ENCODE assay signal across 8 cellular contexts in genomic region chr22:30695351-30695762, GRCh38. TPM values are rescaled to one million over a fixed set of nuclear protein-coding genes. Genes with fewer than 3 reads are reported as not detected.
A peak's percentile ranks its signal among the peaks of the same experiment; 100 is the strongest.
DNase-seq lines count a peak whose midpoint lies in the region; ATAC-seq, FAIRE-seq and TF ChIP-seq lines count a peak whose summit lies in the region.

No MANE protein-coding gene starts in this region.

- no peaks in the 10 kb centered on the region for H3K36me3 ChIP-seq in pancreas

- no peak for FAIRE-seq in pancreas (lab: Jason Lieb, UNC)

- no peak overlapping the region for H3K27ac Mint-ChIP-seq in CD4-positive, alpha-beta T cell

- intact Hi-C loops in CD4-positive, alpha-beta T cell (cut with DNase I, micrococcal nuclease) = loop anchor here in 1 of 2 experiments (10.0 kb wide), 1 partner anchor 61 kb away; the partner anchor contains the start of gene SLC35E4
- intact Hi-C loops in pancreas (cut with DNase I) = no loop called here

- peak overlapping the region; percentile 59 to 63 for H3K4me3 ChIP-seq in foreskin fibroblast (ENCODE audit: low read depth in 1 of 2, low read length in 2 of 2)
- peak overlapping the region; percentile 47 to 69 (median 61) for H3K4me3 ChIP-seq in pancreas

- no peak overlapping the region for H3K27ac ChIP-seq in CD4-positive, alpha-beta T cell (ENCODE audit: low read depth, low read length)
- H3K27ac ChIP-seq in VCaP (peak overlapping the region; percentile 88), pancreas (peak overlapping the region in 1 of 4 donors; percentile 47)

- H3K9me3 ChIP-seq in CD4-positive, alpha-beta T cell (ENCODE audit: control insufficient read depth, low read length) = no peaks in the 10 kb centered on the region
- no peaks in the 10 kb centered on the region for H3K9me3 ChIP-seq in pancreas

- 31 to 44% methylated on average over 15 of the region's 15 CpGs for WGBS in pancreas, 2 donors

- peaks cover 0 to 5% (median 0%) of the 10 kb centered on the region in 3 donors for H3K4me1 ChIP-seq in pancreas

- peak overlapping the region; percentile 80 for H3K4me3 Mint-ChIP-seq in CD4-positive, alpha-beta T cell

- CTCF ChIA-PET in CD4-positive, alpha-beta T cell (lab: Charles Lee) = no interaction called here

- no peaks in the 10 kb centered on the region for H3K36me3 Mint-ChIP-seq in CD4-positive, alpha-beta T cell (ENCODE audit: low read depth)

- DNase-seq in CD4-positive, alpha-beta T cell = peak in 1 of 10 experiments; percentile 1
- no peak for DNase-seq in foreskin fibroblast
- peak in 5 of 6 donors; percentile 35 to 69 (median 62) for DNase-seq in pancreas
- no peak for DNase-seq in NCI-H2081 (lab: John Stamatoyannopoulos, UW)
- no peak for DNase-seq in activated CD4-positive, alpha-beta T cell treated with anti-CD3 and anti-CD28 coated beads, Interleukin-2, amount 50 U/mL, for 48 hours

- peaks cover 14% of the 10 kb centered on the region for H3K4me1 Mint-ChIP-seq in CD4-positive, alpha-beta T cell (ENCODE audit: low read depth)

- H3K27me3 Mint-ChIP-seq in CD4-positive, alpha-beta T cell = peaks cover 24% of the 10 kb centered on the region

- ATAC-seq in CD4-positive, alpha-beta T cell (ENCODE audit: poor library complexity) = no peak
- peak in 3 of 4 donors; percentile 4 to 19 (median 18) for ATAC-seq in pancreas
- ATAC-seq in HG02678 (IDR thresholded peaks at IDR 0.05; ENCODE audit: unreplicated experiment) = no peak
- ATAC-seq in GM18517 (IDR thresholded peaks at IDR 0.05; ENCODE audit: unreplicated experiment) = no peak

- no peaks in the 10 kb centered on the region for H3K27me3 ChIP-seq in CD4-positive, alpha-beta T cell (ENCODE audit: control insufficient read depth, insufficient read depth, low read length)
- H3K27me3 ChIP-seq in pancreas = no peaks in the 10 kb centered on the region

- POLR2A ChIA-PET in CD4-positive, alpha-beta T cell (lab: Charles Lee) = no interaction called here

- no peaks in the 10 kb centered on the region for H3K9me3 Mint-ChIP-seq in CD4-positive, alpha-beta T cell

- no peak for TF ChIP-seq CTCF in CD4-positive, alpha-beta T cell (IDR thresholded peaks at IDR 0.05)
- TF ChIP-seq CTCF in VCaP (conservative IDR thresholded peaks at IDR 0.05) = no peak
- no peak for TF ChIP-seq CTCF in foreskin fibroblast (IDR thresholded peaks at IDR 0.05; ENCODE audit: low read depth, low read length)
- no peak for TF ChIP-seq CTCF in pancreas (IDR thresholded peaks at IDR 0.05)

RNA-seq across cellular contexts. Expression of gene OSBP2, which starts 0.7 kb away (rescaled TPM):
- total RNA-seq in CD4-positive, alpha-beta T cell = 1 to 10 TPM; 1.2 to 1.6 TPM
- total RNA-seq in pancreas = 1 to 10 TPM; 2.3 to 3.3 (median 2.6) TPM
- 1 to 10 TPM; 1.9 to 2.9 TPM for polyA plus RNA-seq in pancreas

RNA-seq across cellular contexts. Expression of gene DUSP18, which starts 27.7 kb away (rescaled TPM):
- total RNA-seq in CD4-positive, alpha-beta T cell = 1 to 10 TPM; 5.7 to 6.2 TPM
- 1 to 10 TPM; 2.2 to 6.5 (median 3.4) TPM for total RNA-seq in pancreas
- 1 to 10 TPM; 2.2 to 2.5 TPM for polyA plus RNA-seq in pancreas

RNA-seq across cellular contexts. Expression of gene SLC35E4, which starts 59.8 kb away (rescaled TPM):
- 1 to 10 TPM; 2.1 to 2.9 TPM for total RNA-seq in CD4-positive, alpha-beta T cell
- 1 to 10 TPM in 5 of 6 donors, under 1 TPM in 1; 0.90 to 1.7 (median 1.3) TPM for total RNA-seq in pancreas
- polyA plus RNA-seq in pancreas = 1 to 10 TPM; 1.0 to 1.1 TPM

Comparison
In these comparisons a context has a peak if more than half of its experiments do, and no peak if none do; other contexts are left out.
1. ATAC-seq: peak in pancreas (3 of 4); none in CD4-positive, alpha-beta T cell (single experiment), HG02678 (single experiment) and GM18517 (single experiment).
2. DNase-seq: peak in pancreas (5 of 6); none in foreskin fibroblast (0 of 2), NCI-H2081 (0 of 2) and activated CD4-positive, alpha-beta T cell treated with anti-CD3 and anti-CD28 coated beads, Interleukin-2, amount 50 U/mL, for 48 hours (0 of 2).